2 cellular contexts compared by ENCODE assay signal in the genomic region with DNA sequence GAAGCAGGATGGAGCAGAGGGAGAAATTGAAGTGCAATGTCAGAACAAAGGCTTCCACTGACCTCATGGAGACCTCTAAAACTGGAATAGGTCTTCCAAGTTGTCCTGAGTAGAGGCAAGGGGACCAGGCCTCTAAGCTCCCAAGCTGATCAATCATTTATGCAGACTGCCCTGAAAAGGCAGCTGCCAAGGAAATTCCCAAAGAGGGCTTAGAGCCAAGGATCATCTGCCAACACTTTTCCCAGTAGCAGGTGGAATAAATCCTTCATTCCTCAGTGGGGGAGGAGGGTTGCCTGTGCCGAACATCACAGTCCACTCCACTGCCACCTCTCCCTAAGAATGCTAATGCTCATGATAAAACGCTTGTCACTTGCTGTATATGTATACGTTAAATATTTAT.
TF ChIP-seq lines count a peak whose summit lies in the region.

No MANE protein-coding gene starts in this region.

TF ChIP-seq in GM23338, 12 proteins besides CTCF, POLR2A, EP300 and RAD21:
- TF ChIP-seq, protein P1, sequence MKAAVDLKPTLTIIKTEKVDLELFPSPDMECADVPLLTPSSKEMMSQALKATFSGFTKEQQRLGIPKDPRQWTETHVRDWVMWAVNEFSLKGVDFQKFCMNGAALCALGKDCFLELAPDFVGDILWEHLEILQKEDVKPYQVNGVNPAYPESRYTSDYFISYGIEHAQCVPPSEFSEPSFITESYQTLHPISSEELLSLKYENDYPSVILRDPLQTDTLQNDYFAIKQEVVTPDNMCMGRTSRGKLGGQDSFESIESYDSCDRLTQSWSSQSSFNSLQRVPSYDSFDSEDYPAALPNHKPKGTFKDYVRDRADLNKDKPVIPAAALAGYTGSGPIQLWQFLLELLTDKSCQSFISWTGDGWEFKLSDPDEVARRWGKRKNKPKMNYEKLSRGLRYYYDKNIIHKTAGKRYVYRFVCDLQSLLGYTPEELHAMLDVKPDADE (IDR thresholded peaks at IDR 0.05) = no peak
- TF ChIP-seq, protein P2, sequence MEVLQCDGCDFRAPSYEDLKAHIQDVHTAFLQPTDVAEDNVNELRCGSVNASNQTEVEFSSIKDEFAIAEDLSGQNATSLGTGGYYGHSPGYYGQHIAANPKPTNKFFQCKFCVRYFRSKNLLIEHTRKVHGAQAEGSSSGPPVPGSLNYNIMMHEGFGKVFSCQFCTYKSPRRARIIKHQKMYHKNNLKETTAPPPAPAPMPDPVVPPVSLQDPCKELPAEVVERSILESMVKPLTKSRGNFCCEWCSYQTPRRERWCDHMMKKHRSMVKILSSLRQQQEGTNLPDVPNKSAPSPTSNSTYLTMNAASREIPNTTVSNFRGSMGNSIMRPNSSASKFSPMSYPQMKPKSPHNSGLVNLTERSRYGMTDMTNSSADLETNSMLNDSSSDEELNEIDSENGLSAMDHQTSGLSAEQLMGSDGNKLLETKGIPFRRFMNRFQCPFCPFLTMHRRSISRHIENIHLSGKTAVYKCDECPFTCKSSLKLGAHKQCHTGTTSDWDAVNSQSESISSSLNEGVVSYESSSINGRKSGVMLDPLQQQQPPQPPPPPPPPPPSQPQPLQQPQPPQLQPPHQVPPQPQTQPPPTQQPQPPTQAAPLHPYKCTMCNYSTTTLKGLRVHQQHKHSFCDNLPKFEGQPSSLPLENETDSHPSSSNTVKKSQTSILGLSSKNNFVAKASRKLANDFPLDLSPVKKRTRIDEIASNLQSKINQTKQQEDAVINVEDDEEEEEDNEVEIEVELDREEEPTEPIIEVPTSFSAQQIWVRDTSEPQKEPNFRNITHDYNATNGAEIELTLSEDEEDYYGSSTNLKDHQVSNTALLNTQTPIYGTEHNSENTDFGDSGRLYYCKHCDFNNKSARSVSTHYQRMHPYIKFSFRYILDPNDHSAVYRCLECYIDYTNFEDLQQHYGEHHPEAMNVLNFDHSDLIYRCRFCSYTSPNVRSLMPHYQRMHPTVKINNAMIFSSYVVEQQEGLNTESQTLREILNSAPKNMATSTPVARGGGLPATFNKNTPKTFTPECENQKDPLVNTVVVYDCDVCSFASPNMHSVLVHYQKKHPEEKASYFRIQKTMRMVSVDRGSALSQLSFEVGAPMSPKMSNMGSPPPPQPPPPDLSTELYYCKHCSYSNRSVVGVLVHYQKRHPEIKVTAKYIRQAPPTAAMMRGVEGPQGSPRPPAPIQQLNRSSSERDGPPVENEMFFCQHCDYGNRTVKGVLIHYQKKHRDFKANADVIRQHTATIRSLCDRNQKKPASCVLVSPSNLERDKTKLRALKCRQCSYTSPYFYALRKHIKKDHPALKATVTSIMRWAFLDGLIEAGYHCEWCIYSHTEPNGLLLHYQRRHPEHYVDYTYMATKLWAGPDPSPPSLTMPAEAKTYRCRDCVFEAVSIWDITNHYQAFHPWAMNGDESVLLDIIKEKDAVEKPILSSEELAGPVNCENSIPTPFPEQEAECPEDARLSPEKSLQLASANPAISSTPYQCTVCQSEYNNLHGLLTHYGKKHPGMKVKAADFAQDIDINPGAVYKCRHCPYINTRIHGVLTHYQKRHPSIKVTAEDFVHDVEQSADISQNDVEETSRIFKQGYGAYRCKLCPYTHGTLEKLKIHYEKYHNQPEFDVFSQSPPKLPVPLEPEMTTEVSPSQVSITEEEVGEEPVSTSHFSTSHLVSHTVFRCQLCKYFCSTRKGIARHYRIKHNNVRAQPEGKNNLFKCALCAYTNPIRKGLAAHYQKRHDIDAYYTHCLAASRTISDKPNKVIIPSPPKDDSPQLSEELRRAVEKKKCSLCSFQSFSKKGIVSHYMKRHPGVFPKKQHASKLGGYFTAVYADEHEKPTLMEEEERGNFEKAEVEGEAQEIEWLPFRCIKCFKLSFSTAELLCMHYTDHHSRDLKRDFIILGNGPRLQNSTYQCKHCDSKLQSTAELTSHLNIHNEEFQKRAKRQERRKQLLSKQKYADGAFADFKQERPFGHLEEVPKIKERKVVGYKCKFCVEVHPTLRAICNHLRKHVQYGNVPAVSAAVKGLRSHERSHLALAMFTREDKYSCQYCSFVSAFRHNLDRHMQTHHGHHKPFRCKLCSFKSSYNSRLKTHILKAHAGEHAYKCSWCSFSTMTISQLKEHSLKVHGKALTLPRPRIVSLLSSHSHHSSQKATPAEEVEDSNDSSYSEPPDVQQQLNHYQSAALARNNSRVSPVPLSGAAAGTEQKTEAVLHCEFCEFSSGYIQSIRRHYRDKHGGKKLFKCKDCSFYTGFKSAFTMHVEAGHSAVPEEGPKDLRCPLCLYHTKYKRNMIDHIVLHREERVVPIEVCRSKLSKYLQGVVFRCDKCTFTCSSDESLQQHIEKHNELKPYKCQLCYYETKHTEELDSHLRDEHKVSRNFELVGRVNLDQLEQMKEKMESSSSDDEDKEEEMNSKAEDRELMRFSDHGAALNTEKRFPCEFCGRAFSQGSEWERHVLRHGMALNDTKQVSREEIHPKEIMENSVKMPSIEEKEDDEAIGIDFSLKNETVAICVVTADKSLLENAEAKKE (CRISPR knock-in tag; IDR thresholded peaks at IDR 0.05) = no peak

TF ChIP-seq in HepG2, 621 proteins besides CTCF, POLR2A, EP300 and RAD21 (continued from another document):
- TF ChIP-seq ZFP36L2 (CRISPR knock-in tag; IDR thresholded peaks at IDR 0.05) = no peak
- no peak for TF ChIP-seq ZNF235 (CRISPR knock-in tag; IDR thresholded peaks at IDR 0.05; ENCODE audit: borderline replicate concordance)
- TF ChIP-seq, protein P3, sequence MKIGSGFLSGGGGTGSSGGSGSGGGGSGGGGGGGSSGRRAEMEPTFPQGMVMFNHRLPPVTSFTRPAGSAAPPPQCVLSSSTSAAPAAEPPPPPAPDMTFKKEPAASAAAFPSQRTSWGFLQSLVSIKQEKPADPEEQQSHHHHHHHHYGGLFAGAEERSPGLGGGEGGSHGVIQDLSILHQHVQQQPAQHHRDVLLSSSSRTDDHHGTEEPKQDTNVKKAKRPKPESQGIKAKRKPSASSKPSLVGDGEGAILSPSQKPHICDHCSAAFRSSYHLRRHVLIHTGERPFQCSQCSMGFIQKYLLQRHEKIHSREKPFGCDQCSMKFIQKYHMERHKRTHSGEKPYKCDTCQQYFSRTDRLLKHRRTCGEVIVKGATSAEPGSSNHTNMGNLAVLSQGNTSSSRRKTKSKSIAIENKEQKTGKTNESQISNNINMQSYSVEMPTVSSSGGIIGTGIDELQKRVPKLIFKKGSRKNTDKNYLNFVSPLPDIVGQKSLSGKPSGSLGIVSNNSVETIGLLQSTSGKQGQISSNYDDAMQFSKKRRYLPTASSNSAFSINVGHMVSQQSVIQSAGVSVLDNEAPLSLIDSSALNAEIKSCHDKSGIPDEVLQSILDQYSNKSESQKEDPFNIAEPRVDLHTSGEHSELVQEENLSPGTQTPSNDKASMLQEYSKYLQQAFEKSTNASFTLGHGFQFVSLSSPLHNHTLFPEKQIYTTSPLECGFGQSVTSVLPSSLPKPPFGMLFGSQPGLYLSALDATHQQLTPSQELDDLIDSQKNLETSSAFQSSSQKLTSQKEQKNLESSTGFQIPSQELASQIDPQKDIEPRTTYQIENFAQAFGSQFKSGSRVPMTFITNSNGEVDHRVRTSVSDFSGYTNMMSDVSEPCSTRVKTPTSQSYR (CRISPR knock-in tag; IDR thresholded peaks at IDR 0.05; ENCODE audit: borderline replicate concordance) = no peak
